In the genomic region with DNA sequence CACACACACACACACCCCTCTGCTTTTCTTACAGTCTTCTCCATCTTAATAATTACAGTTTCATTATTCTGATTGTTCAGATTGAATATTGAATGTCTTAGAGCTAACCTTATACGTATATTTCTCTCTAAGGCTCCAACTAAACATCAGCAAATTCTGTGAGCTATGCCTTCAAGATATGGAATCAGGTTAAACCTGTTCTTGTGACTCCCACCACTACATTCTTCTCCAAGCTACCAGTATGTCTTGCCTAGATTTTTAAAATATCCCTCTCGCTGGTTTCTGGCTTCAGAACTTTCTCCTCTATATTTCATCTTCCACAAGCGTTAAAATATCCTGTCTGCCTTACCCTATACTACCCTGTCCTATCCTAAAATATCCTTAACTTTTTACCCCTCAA, we compare ENCODE assay signal across 27 cellular contexts.
"Had no signal": no experiment of that assay in that cellular context is flagged by ENCODE, and none has a peak within 500 bp of the region (broad histone marks: within the 10 kb centered on the region; RNA-seq: fewer than 3 reads in every experiment).

No MANE protein-coding gene starts in this region.

- H3K79me2 ChIP-seq: parathyroid adenoma had no signal

- H3K27ac Mint-ChIP-seq: naive thymus-derived CD4-positive, alpha-beta T cell; natural killer cell treated with Interleukin-12 subunit alpha and Interleukin-12 subunit beta and Interleukin-15 and Interleukin-18, amount 100 ng/mL, for 72 hours; stimulated activated memory B cell treated with anti-CD40 and anti-IgM and Interleukin-4, amounts not matched to agents 10 μg/mL and 1 μg/mL and 100 μg/mL, for 72 hours had no signal

- H3K27me3 Mint-ChIP-seq: naive thymus-derived CD4-positive, alpha-beta T cell; natural killer cell treated with Interleukin-12 subunit alpha and Interleukin-12 subunit beta and Interleukin-15 and Interleukin-18, amount 100 ng/mL, for 72 hours; stimulated activated memory B cell treated with anti-CD40 and anti-IgM and Interleukin-4, amounts not matched to agents 10 μg/mL and 1 μg/mL and 100 μg/mL, for 72 hours had no signal

- H3K9ac ChIP-seq: parathyroid adenoma had no signal

- H3K4me3 Mint-ChIP-seq: naive thymus-derived CD4-positive, alpha-beta T cell; natural killer cell treated with Interleukin-12 subunit alpha and Interleukin-12 subunit beta and Interleukin-15 and Interleukin-18, amount 100 ng/mL, for 72 hours; stimulated activated memory B cell treated with anti-CD40 and anti-IgM and Interleukin-4, amounts not matched to agents 10 μg/mL and 1 μg/mL and 100 μg/mL, for 72 hours had no signal

- ATAC-seq: heart left ventricle; left cardiac atrium; left lung; lower lobe of right lung; mucosa of descending colon; naive thymus-derived CD4-positive, alpha-beta T cell; natural killer cell treated with Interleukin-12 subunit alpha and Interleukin-12 subunit beta and Interleukin-15 and Interleukin-18, amount 100 ng/mL, for 72 hours; right lobe of liver; stimulated activated memory B cell treated with anti-CD40 and anti-IgM and Interleukin-4, amounts not matched to agents 10 μg/mL and 1 μg/mL and 100 μg/mL, for 72 hours had no signal

- H3K27ac ChIP-seq: heart left ventricle, left lung, lower lobe of right lung, parathyroid adenoma, right atrium auricular region, right lobe of liver, stomach, testis, thyroid gland, transverse colon, uterus had no signal

- H3K36me3 Mint-ChIP-seq: naive thymus-derived CD4-positive, alpha-beta T cell; stimulated activated memory B cell treated with anti-CD40 and anti-IgM and Interleukin-4, amounts not matched to agents 10 μg/mL and 1 μg/mL and 100 μg/mL, for 72 hours had no signal

- H3K4me1 ChIP-seq: heart left ventricle, left lung, lower lobe of right lung, parathyroid adenoma, right atrium auricular region, right lobe of liver, stomach, testis, thyroid gland, transverse colon, uterus had no signal

- H3K27me3 ChIP-seq: heart left ventricle, left lung, right atrium auricular region, right lobe of liver, stomach, testis, thyroid gland, transverse colon, uterus had no signal

- H3K4me3 ChIP-seq: heart left ventricle, left lung, lower lobe of right lung, mucosa of descending colon, right atrium auricular region, right lobe of liver, stomach, testis, thyroid gland, transverse colon, uterus had no signal

- H2AFZ ChIP-seq: parathyroid adenoma had no signal

- H3K4me1 Mint-ChIP-seq: naive thymus-derived CD4-positive, alpha-beta T cell; stimulated activated memory B cell treated with anti-CD40 and anti-IgM and Interleukin-4, amounts not matched to agents 10 μg/mL and 1 μg/mL and 100 μg/mL, for 72 hours had no signal

- H3K36me3 ChIP-seq: heart left ventricle, left lung, lower lobe of right lung, right atrium auricular region, right lobe of liver, stomach, thyroid gland, transverse colon, uterus had no signal

- H3K9me3 ChIP-seq: lower lobe of right lung, right atrium auricular region, right lobe of liver, stomach, testis, thyroid gland, transverse colon, uterus had no signal

- DNase-seq: glutamatergic neuron; heart left ventricle; islet precursor cell; kidney glomerular epithelial cell; left cardiac atrium; left lung; lower lobe of right lung; mesendoderm; midbrain; mucosa of descending colon; naive thymus-derived CD4-positive, alpha-beta T cell; nucleus accumbens; right lobe of liver; stimulated activated CD4-positive, alpha-beta T cell treated with anti-CD3 and anti-CD28 coated beads, Interleukin-12 subunit alpha, Interleukin-12 subunit beta, amount 100 ng/mL, for 4 hours; stimulated activated CD4-positive, alpha-beta T cell treated with anti-CD3 and anti-CD28 coated beads, Interleukin-15, amount 100 ng/mL, for 24 hours; stimulated activated CD4-positive, alpha-beta T cell treated with anti-CD3 and anti-CD28 coated beads, Interleukin-4, amount 100 ng/mL, for 24 hours; stimulated activated CD8-positive, alpha-beta memory T cell treated with anti-CD3 and anti-CD28 coated beads, Interleukin-4, amount 100 ng/mL, for 48 hours; stimulated activated naive CD4-positive, alpha-beta T cell treated with Interleukin-2 at 50 U/mL for 16 hours; stomach; testis; thyroid gland; transverse colon; uterus had no signal
